ENCODE assay signal across 12 cellular contexts in genomic region chr2:149858916-149859634, GRCh38.
A peak's percentile ranks its signal among the peaks of the same experiment; 100 is the strongest.
DNase-seq lines count a peak whose midpoint lies in the region; ATAC-seq, FAIRE-seq and TF ChIP-seq lines count a peak whose summit lies in the region.
"Had no signal": no experiment of that assay in that cellular context is flagged by ENCODE, and none has a peak within 500 bp of the region (broad histone marks: within the 10 kb centered on the region; RNA-seq: fewer than 3 reads in every experiment).

No MANE protein-coding gene starts in this region.

- H3K4me1 ChIP-seq in endothelial cell of umbilical vein (ENCODE audit: control insufficient read depth, extremely low read depth, insufficient read depth, low read length): peaks cover 36% of the 10 kb centered on the region

- no peak overlapping the region for H3K4me3 ChIP-seq in endothelial cell of umbilical vein (replicated peaks in 1 of 3; ENCODE audit: insufficient read depth in 1 of 3, low read depth in 1 of 3, low read length in 3 of 3)

- FAIRE-seq in endothelial cell of umbilical vein (lab: Jason Lieb, UNC): peak; percentile 79
- FAIRE-seq: TTC549 had no signal

- no peaks in the 10 kb centered on the region for H3K79me2 ChIP-seq in endothelial cell of umbilical vein (ENCODE audit: control insufficient read depth, insufficient read depth, low read length)

- H3K36me3 Mint-ChIP-seq in CD14-positive monocyte (no peaks in the 10 kb centered on the region), osteocyte (ENCODE audit: unreplicated experiment) (peaks cover 5% of the 10 kb centered on the region)
- H3K36me3 Mint-ChIP-seq: memory B cell had no signal

- H3K27me3 ChIP-seq in endothelial cell of umbilical vein (ENCODE audit: control insufficient read depth in 2 of 2, insufficient read depth in 2 of 2, low read length in 2 of 2): no peaks in the 10 kb centered on the region

- peak overlapping the region in 1 of 2 donors; percentile 9 for H3K4me3 Mint-ChIP-seq in CD14-positive monocyte
- H3K4me3 Mint-ChIP-seq in osteocyte (ENCODE audit: unreplicated experiment): no peak overlapping the region
- H3K4me3 Mint-ChIP-seq: memory B cell had no signal

- H3K9me1 ChIP-seq in endothelial cell of umbilical vein (replicated peaks; ENCODE audit: control insufficient read depth, extremely low read depth, insufficient read depth, low read length): no peaks in the 10 kb centered on the region

- dilution Hi-C loops in endothelial cell of umbilical vein (cut with MboI; ENCODE audit: extremely low pct_ligation_motif_present, low sequenced_read_pairs): no loop called here

- peak overlapping the region; percentile 19 for H3K9ac ChIP-seq in endothelial cell of umbilical vein (replicated peaks; ENCODE audit: extremely low read depth, insufficient read depth, low read length)

- H3K27me3 Mint-ChIP-seq in CD14-positive monocyte (ENCODE audit: low read depth in 3 of 3) (peaks cover 0 to 1% (median 0%) of the 10 kb centered on the region in 3 donors), osteocyte (ENCODE audit: unreplicated experiment) (no peaks in the 10 kb centered on the region)
- H3K27me3 Mint-ChIP-seq: memory B cell had no signal

- peak overlapping the region; percentile 70 for H2AFZ ChIP-seq in endothelial cell of umbilical vein (ENCODE audit: low read depth, low read length)

- no TSS peak for BruUV-seq in endothelial cell of umbilical vein (replicated peaks; lab: Mats Ljungman, UMichigan)

- POLR2A ChIA-PET in endothelial cell of umbilical vein (lab: Charles Lee): no interaction called here

- H3K4me2 ChIP-seq in endothelial cell of umbilical vein (ENCODE audit: insufficient read depth, low read length): peak overlapping the region; percentile 23

- H3K27ac Mint-ChIP-seq in CD14-positive monocyte (peak overlapping the region; percentile 50 to 96 (median 80)), osteocyte (ENCODE audit: unreplicated experiment) (peak overlapping the region; percentile 56)
- H3K27ac Mint-ChIP-seq: memory B cell had no signal

- no peak for ATAC-seq in HG02884 (IDR thresholded peaks at IDR 0.05; ENCODE audit: unreplicated experiment)

- no peak for DNase-seq in CD14-positive monocyte (ENCODE audit: low spot score)
- DNase-seq in NOMO-1 (lab: John Stamatoyannopoulos, UW; ENCODE audit: unreplicated experiment in 2 of 2): peak; percentile 45 to 87
- DNase-seq in endothelial cell of umbilical vein (ENCODE audit: low read depth, low spot score): peak; percentile 66
- DNase-seq in osteocyte (ENCODE audit: extremely low spot score, unreplicated experiment): no peak
- no peak for DNase-seq in stimulated activated CD4-positive, alpha-beta T cell treated with anti-CD3 and anti-CD28 coated beads, Interleukin-1b, Interleukin-23, amount 100 ng/mL, for 48 hours
- DNase-seq in NCI-H2081 treated with DMSO at 0.1 percent for 48 hours (lab: John Stamatoyannopoulos, UW): no peak
- no peak for DNase-seq in ureter (ENCODE audit: low spot score)
- DNase-seq: activated naive CD4-positive, alpha-beta T cell treated with Interleukin-2 at 50 U/mL for 16 hours; NCI-H526 treated with DMSO at 0.1 percent for 48 hours had no signal

- intact Hi-C loops in CD14-positive monocyte (cut with micrococcal nuclease): no loop called here
- intact Hi-C loops in endothelial cell of umbilical vein (cut with micrococcal nuclease): loop anchor here (5.0 kb wide), 3 partner anchors 127 to 628 kb away; partner anchors contain the start of gene RND3

- no peaks in the 10 kb centered on the region for H3K36me3 ChIP-seq in endothelial cell of umbilical vein (ENCODE audit: control insufficient read depth in 2 of 2, extremely low read depth in 1 of 2, insufficient read depth in 2 of 2, low read length in 2 of 2)

- H4K20me1 ChIP-seq in endothelial cell of umbilical vein (replicated peaks; ENCODE audit: control insufficient read depth, extremely low read depth, insufficient read depth, low read length): no peaks in the 10 kb centered on the region

- CTCF ChIA-PET in endothelial cell of umbilical vein (lab: Charles Lee): interaction anchor here (0.9 to 1.3 kb wide), 4 partner anchors 8 to 213 kb away, joined by 3 to 5 read pairs (median 3); no protein-coding TSS in a partner anchor

- TF ChIP-seq CTCF in CD14-positive monocyte (IDR thresholded peaks at IDR 0.05) (no peak), endothelial cell of umbilical vein (IDR thresholded peaks at IDR 0.05; ENCODE audit: extremely low read depth in 1 of 2, insufficient read depth in 1 of 2, low read depth in 1 of 2, low read length in 2 of 2) (no peak), osteocyte (IDR thresholded peaks at IDR 0.05) (no peak)

- TF ChIP-seq POLR2A in endothelial cell of umbilical vein (IDR thresholded peaks at IDR 0.05; ENCODE audit: low read depth, low read length): no peak

- peak overlapping the region; percentile 60 for H3K27ac ChIP-seq in endothelial cell of umbilical vein (ENCODE audit: insufficient read depth, low read depth, low read length)

- no peaks in the 10 kb centered on the region for H3K9me3 ChIP-seq in endothelial cell of umbilical vein (replicated peaks; ENCODE audit: control insufficient read depth, insufficient read depth, low read length)

- H3K9me3 Mint-ChIP-seq in CD14-positive monocyte (peaks cover 8 to 23% (median 13%) of the 10 kb centered on the region in 7 donors), osteocyte (ENCODE audit: unreplicated experiment) (peaks cover 5% of the 10 kb centered on the region)

- H3K4me1 Mint-ChIP-seq in CD14-positive monocyte (peaks cover 8% of the 10 kb centered on the region), osteocyte (ENCODE audit: unreplicated experiment) (peaks cover 36% of the 10 kb centered on the region)
- H3K4me1 Mint-ChIP-seq: memory B cell had no signal

TF ChIP-seq in endothelial cell of umbilical vein, 7 proteins besides CTCF, POLR2A, EP300 and RAD21:
- TF ChIP-seq FOS (IDR thresholded peaks at IDR 0.05; ENCODE audit: borderline replicate concordance, insufficient read depth, low read length) (peak; percentile 54), GATA2 (IDR thresholded peaks at IDR 0.05; ENCODE audit: insufficient read depth, insufficient read length, low read depth, low read length) (peak; percentile 16), EZH2 (IDR thresholded peaks at IDR 0.05; ENCODE audit: borderline replicate concordance, low read depth, low read length, severe bottlenecking) (no peak), MYC (IDR thresholded peaks at IDR 0.05; ENCODE audit: low read depth, low read length) (no peak), JUN (IDR thresholded peaks at IDR 0.05; ENCODE audit: borderline replicate concordance, insufficient read depth, insufficient read length, low read depth) (no peak), MAX (IDR thresholded peaks at IDR 0.05; ENCODE audit: insufficient read depth, insufficient read length) (no peak), POLR2AphosphoS5 (IDR thresholded peaks at IDR 0.05; ENCODE audit: insufficient read depth, low read depth, low read length) (peak; percentile 11)

Comparison
In these comparisons a context has a peak if more than half of its experiments do, and no peak if none do; other contexts are left out.
1. DNase-seq: peak in NOMO-1 (2 of 2) and endothelial cell of umbilical vein (single experiment); none in CD14-positive monocyte (single experiment), osteocyte (single experiment), stimulated activated CD4-positive, alpha-beta T cell treated with anti-CD3 and anti-CD28 coated beads, Interleukin-1b, Interleukin-23, amount 100 ng/mL, for 48 hours (single experiment), NCI-H2081 treated with DMSO at 0.1 percent for 48 hours (single experiment) and ureter (single experiment).